Comparison of ENCODE assay signal across 1 cellular context in the genomic region with DNA sequence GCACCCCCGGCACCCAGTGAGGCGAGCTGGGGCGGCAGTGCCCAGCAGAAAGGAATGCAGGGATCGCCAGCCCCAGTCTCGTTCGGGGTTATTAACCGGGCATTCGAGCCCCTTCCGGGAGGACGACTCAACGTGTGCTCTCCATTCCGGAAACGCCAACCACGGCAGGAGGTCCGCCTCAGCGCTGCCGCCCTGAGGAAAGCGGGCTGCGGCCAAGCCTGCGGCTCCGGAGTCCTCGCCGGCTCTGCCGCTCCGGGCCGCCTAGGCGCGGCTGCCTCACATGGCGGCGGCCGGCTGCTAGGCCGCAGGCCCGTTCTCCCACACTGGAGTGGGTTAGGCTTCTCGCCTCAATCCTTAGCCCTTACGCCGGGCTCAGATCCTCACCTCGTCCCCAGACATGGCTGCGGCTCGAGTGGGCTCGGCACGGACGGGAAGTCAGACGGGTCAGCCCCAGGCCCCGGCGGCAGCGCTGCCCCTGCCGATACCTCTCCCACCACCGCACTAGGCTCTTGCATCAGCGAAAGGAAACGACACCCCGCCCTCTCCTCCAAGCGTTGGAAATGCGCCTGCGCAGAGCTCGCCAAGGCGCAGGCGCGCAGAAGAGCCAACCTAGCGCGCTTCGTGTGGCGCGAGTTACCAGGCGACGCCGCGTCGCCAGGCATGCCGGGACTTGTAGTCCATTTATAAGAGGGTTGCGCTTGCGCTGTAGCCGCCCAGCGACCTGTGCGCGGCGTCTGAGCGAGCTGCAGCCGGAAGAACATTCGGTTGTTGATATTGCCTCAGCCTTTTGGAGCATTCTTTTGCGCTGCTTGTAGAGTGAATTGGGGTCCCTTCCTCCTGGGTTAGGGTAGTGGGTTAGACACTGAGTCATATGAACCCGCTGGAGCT.
A peak's percentile ranks its signal among the peaks of the same experiment; 100 is the strongest.
TF ChIP-seq lines count a peak whose summit lies in the region.

A gene with protein sequence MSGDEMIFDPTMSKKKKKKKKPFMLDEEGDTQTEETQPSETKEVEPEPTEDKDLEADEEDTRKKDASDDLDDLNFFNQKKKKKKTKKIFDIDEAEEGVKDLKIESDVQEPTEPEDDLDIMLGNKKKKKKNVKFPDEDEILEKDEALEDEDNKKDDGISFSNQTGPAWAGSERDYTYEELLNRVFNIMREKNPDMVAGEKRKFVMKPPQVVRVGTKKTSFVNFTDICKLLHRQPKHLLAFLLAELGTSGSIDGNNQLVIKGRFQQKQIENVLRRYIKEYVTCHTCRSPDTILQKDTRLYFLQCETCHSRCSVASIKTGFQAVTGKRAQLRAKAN (minus strand): TSS at position 532 of the 888 bp plus-strand sequence. CDS start 133 bp downstream, at position 399.

TF ChIP-seq in K562, 482 proteins besides CTCF, POLR2A, EP300 and RAD21 (continued from another document and continues in another):
- TF ChIP-seq, protein P1, sequence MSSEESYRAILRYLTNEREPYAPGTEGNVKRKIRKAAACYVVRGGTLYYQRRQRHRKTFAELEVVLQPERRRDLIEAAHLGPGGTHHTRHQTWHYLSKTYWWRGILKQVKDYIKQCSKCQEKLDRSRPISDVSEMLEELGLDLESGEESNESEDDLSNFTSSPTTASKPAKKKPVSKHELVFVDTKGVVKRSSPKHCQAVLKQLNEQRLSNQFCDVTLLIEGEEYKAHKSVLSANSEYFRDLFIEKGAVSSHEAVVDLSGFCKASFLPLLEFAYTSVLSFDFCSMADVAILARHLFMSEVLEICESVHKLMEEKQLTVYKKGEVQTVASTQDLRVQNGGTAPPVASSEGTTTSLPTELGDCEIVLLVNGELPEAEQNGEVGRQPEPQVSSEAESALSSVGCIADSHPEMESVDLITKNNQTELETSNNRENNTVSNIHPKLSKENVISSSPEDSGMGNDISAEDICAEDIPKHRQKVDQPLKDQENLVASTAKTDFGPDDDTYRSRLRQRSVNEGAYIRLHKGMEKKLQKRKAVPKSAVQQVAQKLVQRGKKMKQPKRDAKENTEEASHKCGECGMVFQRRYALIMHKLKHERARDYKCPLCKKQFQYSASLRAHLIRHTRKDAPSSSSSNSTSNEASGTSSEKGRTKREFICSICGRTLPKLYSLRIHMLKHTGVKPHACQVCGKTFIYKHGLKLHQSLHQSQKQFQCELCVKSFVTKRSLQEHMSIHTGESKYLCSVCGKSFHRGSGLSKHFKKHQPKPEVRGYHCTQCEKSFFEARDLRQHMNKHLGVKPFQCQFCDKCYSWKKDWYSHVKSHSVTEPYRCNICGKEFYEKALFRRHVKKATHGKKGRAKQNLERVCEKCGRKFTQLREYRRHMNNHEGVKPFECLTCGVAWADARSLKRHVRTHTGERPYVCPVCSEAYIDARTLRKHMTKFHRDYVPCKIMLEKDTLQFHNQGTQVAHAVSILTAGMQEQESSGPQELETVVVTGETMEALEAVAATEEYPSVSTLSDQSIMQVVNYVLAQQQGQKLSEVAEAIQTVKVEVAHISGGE (CRISPR knock-in tag; IDR thresholded peaks at IDR 0.05) = peak; percentile 29 to 90 (median 50); a peak in 4 of 6 replicates
- TF ChIP-seq TAL1 (IDR thresholded peaks at IDR 0.05) (no peak), ZNF766 (CRISPR knock-in tag; conservative IDR thresholded peaks at IDR 0.05) (0 out of 2 replicates have a peak, but pooled peaks have one; percentile 47), PRPF4 (IDR thresholded peaks at IDR 0.05; ENCODE audit: insufficient read depth, low read depth, low read length, poor library complexity, severe bottlenecking) (peak; percentile 90), DIDO1 (tag; IDR thresholded peaks at IDR 0.05; ENCODE audit: low read depth) (no peak), TRIM24 (IDR thresholded peaks at IDR 0.05) (peak in 1 of 2 experiments; percentile 37; a peak in 1 of 4 replicates), SIX5 (IDR thresholded peaks at IDR 0.05; ENCODE audit: borderline replicate concordance in 1 of 2, insufficient read depth in 1 of 2, low read depth in 1 of 2, low read length in 2 of 2) (peak; percentile 96 to 98), CREB1 (IDR thresholded peaks at IDR 0.05) (peak; percentile 98), CREB1 (CRISPR knock-in tag; IDR thresholded peaks at IDR 0.05) (peak; percentile 98), ZBTB1 (CRISPR knock-in tag; IDR thresholded peaks at IDR 0.05; ENCODE audit: borderline replicate concordance, low read depth) (peak; percentile 40; the same call in 1 of the 2 replicates), ETV6 (IDR thresholded peaks at IDR 0.05; ENCODE audit: borderline replicate concordance in 1 of 2, low read depth in 2 of 2, low read length in 1 of 2) (0 out of 4 replicates have a peak, but pooled peaks of 1 of the 2 experiments have one; percentile 24), ETV6 (CRISPR knock-in tag; IDR thresholded peaks at IDR 0.05; ENCODE audit: borderline replicate concordance) (no peak; the same call in 1 of the 2 replicates), ZNF384 (IDR thresholded peaks at IDR 0.05; ENCODE audit: low read depth, low read length) (no peak), MTA3 (IDR thresholded peaks at IDR 0.05; ENCODE audit: borderline replicate concordance) (peak; percentile 98), FOXK2 (conservative IDR thresholded peaks at IDR 0.05 in 1 of 2, IDR thresholded peaks at IDR 0.05 in 1 of 2; ENCODE audit: low read depth in 2 of 2) (peak; percentile 97 to 99), ZC3H4 (CRISPR knock-in tag; IDR thresholded peaks at IDR 0.05; ENCODE audit: borderline replicate concordance) (no peak), MIER1 (IDR thresholded peaks at IDR 0.05; ENCODE audit: low read depth) (no peak), KAT8 (IDR thresholded peaks at IDR 0.05; ENCODE audit: low read depth) (no peak), RB1 (IDR thresholded peaks at IDR 0.05; ENCODE audit: low read depth) (peak; percentile 65; the same call in 1 of the 2 replicates), TCFL5 (CRISPR knock-in tag; conservative IDR thresholded peaks at IDR 0.05) (no peak), CHCHD3 (CRISPR knock-in tag; IDR thresholded peaks at IDR 0.05) (peak; percentile 91; the same call in 1 of the 2 replicates), ZNF217 (CRISPR knock-in tag; IDR thresholded peaks at IDR 0.05) (no peak), KAT2B (IDR thresholded peaks at IDR 0.05; ENCODE audit: low read depth, low read length) (no peak)
- TF ChIP-seq, protein P2, sequence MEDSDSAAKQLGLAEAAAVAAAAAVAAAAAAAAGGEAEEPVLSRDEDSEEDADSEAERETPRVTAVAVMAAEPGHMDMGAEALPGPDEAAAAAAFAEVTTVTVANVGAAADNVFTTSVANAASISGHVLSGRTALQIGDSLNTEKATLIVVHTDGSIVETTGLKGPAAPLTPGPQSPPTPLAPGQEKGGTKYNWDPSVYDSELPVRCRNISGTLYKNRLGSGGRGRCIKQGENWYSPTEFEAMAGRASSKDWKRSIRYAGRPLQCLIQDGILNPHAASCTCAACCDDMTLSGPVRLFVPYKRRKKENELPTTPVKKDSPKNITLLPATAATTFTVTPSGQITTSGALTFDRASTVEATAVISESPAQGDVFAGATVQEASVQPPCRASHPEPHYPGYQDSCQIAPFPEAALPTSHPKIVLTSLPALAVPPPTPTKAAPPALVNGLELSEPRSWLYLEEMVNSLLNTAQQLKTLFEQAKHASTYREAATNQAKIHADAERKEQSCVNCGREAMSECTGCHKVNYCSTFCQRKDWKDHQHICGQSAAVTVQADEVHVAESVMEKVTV (CRISPR knock-in tag; IDR thresholded peaks at IDR 0.05) = no peak
- TF ChIP-seq, protein P3, sequence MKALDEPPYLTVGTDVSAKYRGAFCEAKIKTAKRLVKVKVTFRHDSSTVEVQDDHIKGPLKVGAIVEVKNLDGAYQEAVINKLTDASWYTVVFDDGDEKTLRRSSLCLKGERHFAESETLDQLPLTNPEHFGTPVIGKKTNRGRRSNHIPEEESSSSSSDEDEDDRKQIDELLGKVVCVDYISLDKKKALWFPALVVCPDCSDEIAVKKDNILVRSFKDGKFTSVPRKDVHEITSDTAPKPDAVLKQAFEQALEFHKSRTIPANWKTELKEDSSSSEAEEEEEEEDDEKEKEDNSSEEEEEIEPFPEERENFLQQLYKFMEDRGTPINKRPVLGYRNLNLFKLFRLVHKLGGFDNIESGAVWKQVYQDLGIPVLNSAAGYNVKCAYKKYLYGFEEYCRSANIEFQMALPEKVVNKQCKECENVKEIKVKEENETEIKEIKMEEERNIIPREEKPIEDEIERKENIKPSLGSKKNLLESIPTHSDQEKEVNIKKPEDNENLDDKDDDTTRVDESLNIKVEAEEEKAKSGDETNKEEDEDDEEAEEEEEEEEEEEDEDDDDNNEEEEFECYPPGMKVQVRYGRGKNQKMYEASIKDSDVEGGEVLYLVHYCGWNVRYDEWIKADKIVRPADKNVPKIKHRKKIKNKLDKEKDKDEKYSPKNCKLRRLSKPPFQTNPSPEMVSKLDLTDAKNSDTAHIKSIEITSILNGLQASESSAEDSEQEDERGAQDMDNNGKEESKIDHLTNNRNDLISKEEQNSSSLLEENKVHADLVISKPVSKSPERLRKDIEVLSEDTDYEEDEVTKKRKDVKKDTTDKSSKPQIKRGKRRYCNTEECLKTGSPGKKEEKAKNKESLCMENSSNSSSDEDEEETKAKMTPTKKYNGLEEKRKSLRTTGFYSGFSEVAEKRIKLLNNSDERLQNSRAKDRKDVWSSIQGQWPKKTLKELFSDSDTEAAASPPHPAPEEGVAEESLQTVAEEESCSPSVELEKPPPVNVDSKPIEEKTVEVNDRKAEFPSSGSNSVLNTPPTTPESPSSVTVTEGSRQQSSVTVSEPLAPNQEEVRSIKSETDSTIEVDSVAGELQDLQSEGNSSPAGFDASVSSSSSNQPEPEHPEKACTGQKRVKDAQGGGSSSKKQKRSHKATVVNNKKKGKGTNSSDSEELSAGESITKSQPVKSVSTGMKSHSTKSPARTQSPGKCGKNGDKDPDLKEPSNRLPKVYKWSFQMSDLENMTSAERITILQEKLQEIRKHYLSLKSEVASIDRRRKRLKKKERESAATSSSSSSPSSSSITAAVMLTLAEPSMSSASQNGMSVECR (CRISPR knock-in tag; IDR thresholded peaks at IDR 0.05) = peak; percentile 86
- TF ChIP-seq, protein P4, sequence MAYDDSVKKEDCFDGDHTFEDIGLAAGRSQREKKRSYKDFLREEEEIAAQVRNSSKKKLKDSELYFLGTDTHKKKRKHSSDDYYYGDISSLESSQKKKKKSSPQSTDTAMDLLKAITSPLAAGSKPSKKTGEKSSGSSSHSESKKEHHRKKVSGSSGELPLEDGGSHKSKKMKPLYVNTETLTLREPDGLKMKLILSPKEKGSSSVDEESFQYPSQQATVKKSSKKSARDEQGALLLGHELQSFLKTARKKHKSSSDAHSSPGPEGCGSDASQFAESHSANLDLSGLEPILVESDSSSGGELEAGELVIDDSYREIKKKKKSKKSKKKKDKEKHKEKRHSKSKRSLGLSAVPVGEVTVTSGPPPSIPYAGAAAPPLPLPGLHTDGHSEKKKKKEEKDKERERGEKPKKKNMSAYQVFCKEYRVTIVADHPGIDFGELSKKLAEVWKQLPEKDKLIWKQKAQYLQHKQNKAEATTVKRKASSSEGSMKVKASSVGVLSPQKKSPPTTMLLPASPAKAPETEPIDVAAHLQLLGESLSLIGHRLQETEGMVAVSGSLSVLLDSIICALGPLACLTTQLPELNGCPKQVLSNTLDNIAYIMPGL (CRISPR knock-in tag; IDR thresholded peaks at IDR 0.05) = no peak; the same call in 1 of the 2 replicates
- TF ChIP-seq, protein P5, sequence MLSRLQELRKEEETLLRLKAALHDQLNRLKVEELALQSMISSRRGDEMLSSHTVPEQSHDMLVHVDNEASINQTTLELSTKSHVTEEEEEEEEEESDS (CRISPR knock-in tag; IDR thresholded peaks at IDR 0.05) = no peak
- TF ChIP-seq, protein P6, sequence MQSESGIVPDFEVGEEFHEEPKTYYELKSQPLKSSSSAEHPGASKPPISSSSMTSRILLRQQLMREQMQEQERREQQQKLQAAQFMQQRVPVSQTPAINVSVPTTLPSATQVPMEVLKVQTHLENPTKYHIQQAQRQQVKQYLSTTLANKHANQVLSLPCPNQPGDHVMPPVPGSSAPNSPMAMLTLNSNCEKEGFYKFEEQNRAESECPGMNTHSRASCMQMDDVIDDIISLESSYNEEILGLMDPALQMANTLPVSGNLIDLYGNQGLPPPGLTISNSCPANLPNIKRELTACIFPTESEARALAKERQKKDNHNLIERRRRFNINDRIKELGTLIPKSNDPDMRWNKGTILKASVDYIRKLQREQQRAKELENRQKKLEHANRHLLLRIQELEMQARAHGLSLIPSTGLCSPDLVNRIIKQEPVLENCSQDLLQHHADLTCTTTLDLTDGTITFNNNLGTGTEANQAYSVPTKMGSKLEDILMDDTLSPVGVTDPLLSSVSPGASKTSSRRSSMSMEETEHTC (IDR thresholded peaks at IDR 0.05) = no peak
- TF ChIP-seq, protein P7, sequence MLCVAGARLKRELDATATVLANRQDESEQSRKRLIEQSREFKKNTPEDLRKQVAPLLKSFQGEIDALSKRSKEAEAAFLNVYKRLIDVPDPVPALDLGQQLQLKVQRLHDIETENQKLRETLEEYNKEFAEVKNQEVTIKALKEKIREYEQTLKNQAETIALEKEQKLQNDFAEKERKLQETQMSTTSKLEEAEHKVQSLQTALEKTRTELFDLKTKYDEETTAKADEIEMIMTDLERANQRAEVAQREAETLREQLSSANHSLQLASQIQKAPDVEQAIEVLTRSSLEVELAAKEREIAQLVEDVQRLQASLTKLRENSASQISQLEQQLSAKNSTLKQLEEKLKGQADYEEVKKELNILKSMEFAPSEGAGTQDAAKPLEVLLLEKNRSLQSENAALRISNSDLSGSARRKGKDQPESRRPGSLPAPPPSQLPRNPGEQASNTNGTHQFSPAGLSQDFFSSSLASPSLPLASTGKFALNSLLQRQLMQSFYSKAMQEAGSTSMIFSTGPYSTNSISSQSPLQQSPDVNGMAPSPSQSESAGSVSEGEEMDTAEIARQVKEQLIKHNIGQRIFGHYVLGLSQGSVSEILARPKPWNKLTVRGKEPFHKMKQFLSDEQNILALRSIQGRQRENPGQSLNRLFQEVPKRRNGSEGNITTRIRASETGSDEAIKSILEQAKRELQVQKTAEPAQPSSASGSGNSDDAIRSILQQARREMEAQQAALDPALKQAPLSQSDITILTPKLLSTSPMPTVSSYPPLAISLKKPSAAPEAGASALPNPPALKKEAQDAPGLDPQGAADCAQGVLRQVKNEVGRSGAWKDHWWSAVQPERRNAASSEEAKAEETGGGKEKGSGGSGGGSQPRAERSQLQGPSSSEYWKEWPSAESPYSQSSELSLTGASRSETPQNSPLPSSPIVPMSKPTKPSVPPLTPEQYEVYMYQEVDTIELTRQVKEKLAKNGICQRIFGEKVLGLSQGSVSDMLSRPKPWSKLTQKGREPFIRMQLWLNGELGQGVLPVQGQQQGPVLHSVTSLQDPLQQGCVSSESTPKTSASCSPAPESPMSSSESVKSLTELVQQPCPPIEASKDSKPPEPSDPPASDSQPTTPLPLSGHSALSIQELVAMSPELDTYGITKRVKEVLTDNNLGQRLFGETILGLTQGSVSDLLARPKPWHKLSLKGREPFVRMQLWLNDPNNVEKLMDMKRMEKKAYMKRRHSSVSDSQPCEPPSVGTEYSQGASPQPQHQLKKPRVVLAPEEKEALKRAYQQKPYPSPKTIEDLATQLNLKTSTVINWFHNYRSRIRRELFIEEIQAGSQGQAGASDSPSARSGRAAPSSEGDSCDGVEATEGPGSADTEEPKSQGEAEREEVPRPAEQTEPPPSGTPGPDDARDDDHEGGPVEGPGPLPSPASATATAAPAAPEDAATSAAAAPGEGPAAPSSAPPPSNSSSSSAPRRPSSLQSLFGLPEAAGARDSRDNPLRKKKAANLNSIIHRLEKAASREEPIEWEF (CRISPR knock-in tag; IDR thresholded peaks at IDR 0.05) = no peak
